In the genomic region with DNA sequence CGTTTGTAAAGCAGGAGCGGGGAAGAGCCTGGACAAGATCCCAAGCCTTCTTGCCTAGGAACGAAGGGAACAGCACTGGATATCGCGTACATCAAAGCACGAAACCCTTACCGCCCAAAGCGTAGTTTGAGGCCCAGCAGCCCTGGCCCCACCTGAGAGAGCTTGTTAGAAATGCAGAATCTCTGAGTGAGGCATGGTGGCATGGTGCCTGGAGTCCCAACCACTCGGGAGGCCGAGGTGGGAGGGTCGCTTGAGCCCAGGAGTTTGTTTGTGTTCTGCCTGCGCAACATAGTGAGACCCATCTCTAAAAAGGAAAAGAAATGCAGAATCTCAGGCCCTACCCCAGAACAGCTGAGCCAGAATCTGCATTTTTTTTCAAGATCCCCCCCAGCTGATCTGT, we compare ENCODE assay signal across 32 cellular contexts.
DNase-seq lines count a peak whose midpoint lies in the region; TF ChIP-seq lines count a peak whose summit lies in the region.
"Had no signal": no experiment of that assay in that cellular context is flagged by ENCODE, and none has a peak within 500 bp of the region (broad histone marks: within the 10 kb centered on the region; RNA-seq: fewer than 3 reads in every experiment).

No MANE protein-coding gene starts in this region.

- DNase-seq in activated effector memory CD4-positive, alpha-beta T cell treated with anti-CD3 and anti-CD28 coated beads, Interleukin-2, amount 50 U/mL, for 16 hours, result peak; percentile 28
- DNase-seq in activated effector memory CD4-positive, alpha-beta T cell treated with Interleukin-2 at 50 U/mL for 16 hours, result no peak
- DNase-seq in nephron progenitor cell (no peak), posterior vena cava (ENCODE audit: low spot score) (peak; percentile 58), EL (no peak), SJCRH30 (no peak)
- DNase-seq: 8988T; ACHN; AML-193; BE2C; C1 segment of cervical spinal cord; Caco-2; Calu3; CD4-positive, alpha-beta memory T cell; CD4-positive, alpha-beta T cell; CD4-positive, CD25-positive, alpha-beta regulatory T cell; CD8-positive, alpha-beta memory T cell; CD8-positive, alpha-beta T cell; COR-L47; DMS 273 treated with DMSO at 0.1 percent for 48 hours; DMS153; DMS53; DMS79; DMS79 treated with DMSO at 0.1 percent for 48 hours; DND-41 had no signal

- H3K27me3 ChIP-seq in SJCRH30, result no peaks in the 10 kb centered on the region
- H3K27me3 ChIP-seq: BE2C; BLaER1; BLaER1 treated with 17β-estradiol and CSF1 and Interleukin-3, amounts not matched to agents 10 nM and 100 nM had no signal

- H3K27ac ChIP-seq in SJCRH30, result no peak overlapping the region
- H3K27ac ChIP-seq: 22Rv1, A549, BLaER1, C4-2B had no signal

- H3K4me1 ChIP-seq in SJCRH30, result peaks cover 45% of the 10 kb centered on the region
- H3K4me1 ChIP-seq: A549, Caco-2 had no signal

- H3K36me3 Mint-ChIP-seq in nephron progenitor cell (ENCODE audit: low read depth), result peaks cover 26% of the 10 kb centered on the region
- H3K36me3 Mint-ChIP-seq: CD4-positive, CD25-positive, alpha-beta regulatory T cell; CD8-positive, alpha-beta T cell had no signal

- H3K4me1 Mint-ChIP-seq in nephron progenitor cell, result peaks cover 17% of the 10 kb centered on the region
- H3K4me1 Mint-ChIP-seq: CD4-positive, alpha-beta memory T cell; CD4-positive, CD25-positive, alpha-beta regulatory T cell had no signal

- TF ChIP-seq CTCF in nephron progenitor cell (IDR thresholded peaks at IDR 0.05), result no peak

- peaks cover 2% of the 10 kb centered on the region for H3K27me3 Mint-ChIP-seq in nephron progenitor cell (ENCODE audit: low read depth, poor library complexity)
- H3K27me3 Mint-ChIP-seq: B cell; CD4-positive, alpha-beta memory T cell; CD4-positive, alpha-beta T cell; CD4-positive, CD25-positive, alpha-beta regulatory T cell; CD8-positive, alpha-beta memory T cell had no signal

- H3K9me3 Mint-ChIP-seq in nephron progenitor cell, result no peaks in the 10 kb centered on the region
- H3K9me3 Mint-ChIP-seq: CD14-positive monocyte; CD4-positive, alpha-beta T cell; CD4-positive, CD25-positive, alpha-beta regulatory T cell; CD8-positive, alpha-beta T cell had no signal

- H3K4me3 ChIP-seq in SJCRH30, result no peak overlapping the region
- H3K4me3 ChIP-seq: A549; BLaER1; BLaER1 treated with 17β-estradiol and CSF1 and Interleukin-3, amounts not matched to agents 10 nM and 100 nM had no signal

- no peak overlapping the region for H3K4me3 Mint-ChIP-seq in nephron progenitor cell
- H3K4me3 Mint-ChIP-seq: B cell; CD14-positive monocyte; CD4-positive, alpha-beta memory T cell; CD4-positive, alpha-beta T cell; CD4-positive, CD25-positive, alpha-beta regulatory T cell; CD8-positive, alpha-beta memory T cell; CD8-positive, alpha-beta T cell had no signal

- no peaks in the 10 kb centered on the region for H3K9me3 ChIP-seq in SJCRH30 (replicated peaks)
- H3K9me3 ChIP-seq: A549; BE2C; BLaER1; BLaER1 treated with 17β-estradiol and CSF1 and Interleukin-3, amounts not matched to agents 10 nM and 100 nM; Caco-2 had no signal

- peaks cover 11% of the 10 kb centered on the region for H3K36me3 ChIP-seq in SJCRH30

- peak overlapping the region; percentile 54 for H3K27ac Mint-ChIP-seq in nephron progenitor cell
- H3K27ac Mint-ChIP-seq: B cell; CD4-positive, alpha-beta T cell; CD4-positive, CD25-positive, alpha-beta regulatory T cell; CD8-positive, alpha-beta T cell had no signal

- intact Hi-C loops in posterior vena cava (cut with DNase I), result no loop called here

Comparison
In these comparisons a context has a peak if more than half of its experiments do, and no peak if none do; other contexts are left out.
1. DNase-seq: peak in activated effector memory CD4-positive, alpha-beta T cell treated with anti-CD3 and anti-CD28 coated beads, Interleukin-2, amount 50 U/mL, for 16 hours (single experiment) and posterior vena cava (single experiment); none in activated effector memory CD4-positive, alpha-beta T cell treated with Interleukin-2 at 50 U/mL for 16 hours (single experiment), nephron progenitor cell (single experiment), EL (single experiment) and SJCRH30 (0 of 2).